8 cellular contexts compared by ENCODE assay signal in genomic region chr13:97018029-97018819, GRCh38. TPM values are rescaled to one million over a fixed set of nuclear protein-coding genes. Genes with fewer than 3 reads are reported as not detected.
DNase-seq lines count a peak whose midpoint lies in the region; ATAC-seq and TF ChIP-seq lines count a peak whose summit lies in the region.

No MANE protein-coding gene starts in this region.

- peak; percentile 82 to 94 (median 89) for TF ChIP-seq CTCF in heart right ventricle (IDR thresholded peaks at IDR 0.05)

- DNase-seq in COR-L47 (lab: John Stamatoyannopoulos, UW) (peak; percentile 54), NCI-H345 (lab: John Stamatoyannopoulos, UW) (peak; percentile 49), heart right ventricle (peak in 1 of 2 donors; percentile 37), renal cortical epithelial cell (ENCODE audit: low read depth) (peak; percentile 55)
- peak; percentile 6 for DNase-seq in activated T-helper 1 cell treated with anti-CD3 and anti-CD28 coated beads, Interleukin-12 subunit alpha, Interleukin-12 subunit beta, Interleukin-2, Interleukin-4 antibody, amounts not matched to agents 30 ng/mL and 10 ng/mL and 1 ng/mL, durations not matched to agents 14 hours and 24 hours and 36 hours (ENCODE audit: low spot score)

- H3K4me3 ChIP-seq in heart right ventricle: no peak overlapping the region

- no peaks in the 10 kb centered on the region for H3K4me1 Mint-ChIP-seq in activated T-helper 1 cell treated with anti-CD3 and anti-CD28 coated beads, Interleukin-12 subunit alpha, Interleukin-12 subunit beta, Interleukin-2, Interleukin-4 antibody, amounts not matched to agents 30 ng/mL and 10 ng/mL and 1 ng/mL, durations not matched to agents 14 hours and 24 hours and 36 hours (ENCODE audit: low read depth)

- ATAC-seq in GM18870 (IDR thresholded peaks at IDR 0.05; ENCODE audit: unreplicated experiment): peak; percentile 78
- ATAC-seq in HG03095 (IDR thresholded peaks at IDR 0.05; ENCODE audit: unreplicated experiment): peak; percentile 85
- peak in 7 of 8 donors; percentile 47 to 70 (median 61) for ATAC-seq in heart right ventricle
- ATAC-seq in HG03196 (IDR thresholded peaks at IDR 0.05; ENCODE audit: unreplicated experiment): no peak

- H3K27ac Mint-ChIP-seq in activated T-helper 1 cell treated with anti-CD3 and anti-CD28 coated beads, Interleukin-12 subunit alpha, Interleukin-12 subunit beta, Interleukin-2, Interleukin-4 antibody, amounts not matched to agents 30 ng/mL and 10 ng/mL and 1 ng/mL, durations not matched to agents 14 hours and 24 hours and 36 hours: no peak overlapping the region

- H3K36me3 Mint-ChIP-seq in activated T-helper 1 cell treated with anti-CD3 and anti-CD28 coated beads, Interleukin-12 subunit alpha, Interleukin-12 subunit beta, Interleukin-2, Interleukin-4 antibody, amounts not matched to agents 30 ng/mL and 10 ng/mL and 1 ng/mL, durations not matched to agents 14 hours and 24 hours and 36 hours (ENCODE audit: low read depth): no peaks in the 10 kb centered on the region

- 16 to 18% methylated on average over 13 of the region's 13 CpGs for WGBS in heart right ventricle, 2 donors

- peaks cover 0 to 46% (median 0%) of the 10 kb centered on the region in 7 donors for H3K27me3 ChIP-seq in heart right ventricle

- H3K27ac ChIP-seq in heart right ventricle: no peak overlapping the region

- intact Hi-C loops in activated T-helper 1 cell treated with anti-CD3 and anti-CD28 coated beads, Interleukin-12 subunit alpha, Interleukin-12 subunit beta, Interleukin-2, Interleukin-4 antibody, amounts not matched to agents 30 ng/mL and 10 ng/mL and 1 ng/mL, durations not matched to agents 14 hours and 24 hours and 36 hours (cut with micrococcal nuclease): loop anchor here (1.0 to 5.0 kb wide), 4 partner anchors 10 to 784 kb away; no protein-coding TSS in a partner anchor
- intact Hi-C loops in heart right ventricle (cut with DNase I): loop anchor here in 8 of 10 donors (5.0 to 10.0 kb wide), 6 partner anchors 339 to 797 kb away; no protein-coding TSS in a partner anchor

- no peak overlapping the region for H3K4me3 Mint-ChIP-seq in activated T-helper 1 cell treated with anti-CD3 and anti-CD28 coated beads, Interleukin-12 subunit alpha, Interleukin-12 subunit beta, Interleukin-2, Interleukin-4 antibody, amounts not matched to agents 30 ng/mL and 10 ng/mL and 1 ng/mL, durations not matched to agents 14 hours and 24 hours and 36 hours

- no peaks in the 10 kb centered on the region for H3K36me3 ChIP-seq in heart right ventricle

- H3K27me3 Mint-ChIP-seq in activated T-helper 1 cell treated with anti-CD3 and anti-CD28 coated beads, Interleukin-12 subunit alpha, Interleukin-12 subunit beta, Interleukin-2, Interleukin-4 antibody, amounts not matched to agents 30 ng/mL and 10 ng/mL and 1 ng/mL, durations not matched to agents 14 hours and 24 hours and 36 hours (ENCODE audit: insufficient read depth): peaks cover 13% of the 10 kb centered on the region

- H3K9me3 ChIP-seq in heart right ventricle: no peaks in the 10 kb centered on the region

- peaks cover 0 to 6% (median 0%) of the 10 kb centered on the region in 9 donors for H3K4me1 ChIP-seq in heart right ventricle

- no peaks in the 10 kb centered on the region for H3K9me3 Mint-ChIP-seq in activated T-helper 1 cell treated with anti-CD3 and anti-CD28 coated beads, Interleukin-12 subunit alpha, Interleukin-12 subunit beta, Interleukin-2, Interleukin-4 antibody, amounts not matched to agents 30 ng/mL and 10 ng/mL and 1 ng/mL, durations not matched to agents 14 hours and 24 hours and 36 hours

RNA-seq across cellular contexts. Expression of gene OXGR1, which starts 23.9 kb away (rescaled TPM):
- not detected in 2 replicates for total RNA-seq in activated T-helper 1 cell treated with anti-CD3 and anti-CD28 coated beads, Interleukin-12 subunit alpha, Interleukin-12 subunit beta, Interleukin-2, Interleukin-4 antibody, amounts not matched to agents 30 ng/mL and 10 ng/mL and 1 ng/mL, durations not matched to agents 14 hours and 24 hours and 36 hours
- under 1 TPM in 3 of 10 donors, not detected in 7; 0.09 to 0.28 (median 0.21) TPM for total RNA-seq in heart right ventricle
- under 1 TPM; 0.06 to 0.22 TPM for polyA plus RNA-seq in heart right ventricle
- not detected in 2 replicates for total RNA-seq in renal cortical epithelial cell
